24 cellular contexts compared by ENCODE assay signal in genomic region chr7:155184923-155185322, GRCh38.
"Had no signal": no experiment of that assay in that cellular context is flagged by ENCODE, and none has a peak within 500 bp of the region (broad histone marks: within the 10 kb centered on the region; RNA-seq: fewer than 3 reads in every experiment).

No MANE protein-coding gene starts in this region.

- H3K4me1 ChIP-seq: ascending aorta, body of pancreas had no signal

- DNase-seq: activated CD4-positive, alpha-beta T cell treated with anti-CD3 and anti-CD28 coated beads for 36 hours; activated CD4-positive, alpha-beta T cell treated with anti-CD3 and anti-CD28 coated beads, Interleukin-2, amount 50 U/mL, for 4 hours; activated CD8-positive, alpha-beta T cell treated with anti-CD3 and anti-CD28 coated beads, Interleukin-2, amount 10 ng/mL, durations not matched to agents 7 days and 5 days; activated effector memory CD4-positive, alpha-beta T cell treated with anti-CD3 and anti-CD28 coated beads, Interleukin-2, amount 50 U/mL, for 16 hours; activated naive CD4-positive, alpha-beta T cell treated with Interleukin-2 at 50 U/mL for 16 hours; activated naive CD8-positive, alpha-beta T cell treated with anti-CD3 and anti-CD28 coated beads, Interleukin-2, amount 50 U/mL, for 24 hours; activated T-cell treated with anti-CD3 and anti-CD28 coated beads, Interleukin-2, amount 50 U/mL, for 4 hours; amniotic stem cell; body of pancreas; MG63; MV-4-11; NCI-H1092 treated with DMSO at 0.1 percent for 48 hours; NCI-H1436 treated with DMSO at 0.1 percent for 48 hours; NCI-H187 treated with DMSO at 0.1 percent for 48 hours; NCI-H2227 treated with DMSO at 0.1 percent for 48 hours; NCI-H526; NCI-H774; T-helper 1 cell had no signal

- H3K27ac ChIP-seq: ascending aorta, body of pancreas, SK-N-MC, VCaP had no signal

- ATAC-seq: activated CD4-positive, alpha-beta T cell treated with anti-CD3 and anti-CD28 coated beads for 36 hours; activated CD8-positive, alpha-beta memory T cell treated with anti-CD3 and anti-CD28 coated beads, Interleukin-2, amount 10 ng/mL, durations not matched to agents 7 days and 5 days; activated CD8-positive, alpha-beta T cell treated with anti-CD3 and anti-CD28 coated beads, Interleukin-2, amount 10 ng/mL, durations not matched to agents 7 days and 5 days; activated naive CD4-positive, alpha-beta T cell treated with anti-CD3 and anti-CD28 coated beads, Interleukin-2, amount 50 U/mL, for 72 hours; activated naive CD8-positive, alpha-beta T cell treated with anti-CD3 and anti-CD28 coated beads, Interleukin-2, amount 50 U/mL, for 24 hours; activated T-cell treated with anti-CD3 and anti-CD28 coated beads, Interleukin-2, amount 50 U/mL, for 4 hours; body of pancreas had no signal

- H3K27me3 ChIP-seq: ascending aorta, body of pancreas, MG63 had no signal

- H3K4me3 ChIP-seq: ascending aorta, body of pancreas, MG63, SK-N-MC had no signal

- FAIRE-seq: bronchial epithelial cell had no signal

- H3K36me3 ChIP-seq: ascending aorta, MG63 had no signal

- H3K9me3 ChIP-seq: MG63 had no signal
